21 cellular contexts compared by ENCODE assay signal in genomic region chr2:151657667-151658076, GRCh38.
DNase-seq lines count a peak whose midpoint lies in the region; ATAC-seq and TF ChIP-seq lines count a peak whose summit lies in the region.
"Had no signal": no experiment of that assay in that cellular context is flagged by ENCODE, and none has a peak within 500 bp of the region (broad histone marks: within the 10 kb centered on the region; RNA-seq: fewer than 3 reads in every experiment).

No MANE protein-coding gene starts in this region.

- no peak for TF ChIP-seq CTCF in fibroblast of the aortic adventitia (IDR thresholded peaks at IDR 0.05; ENCODE audit: insufficient read depth, low read length)
- no peak for TF ChIP-seq CTCF in psoas muscle (IDR thresholded peaks at IDR 0.05)
- TF ChIP-seq CTCF in activated CD8-positive, alpha-beta T cell treated with anti-CD3 and anti-CD28 coated beads for 36 hours (IDR thresholded peaks at IDR 0.05) = no peak

- ATAC-seq in psoas muscle = peak; percentile 21 to 35 (median 24)
- ATAC-seq in GM19328 (IDR thresholded peaks at IDR 0.05; ENCODE audit: unreplicated experiment) = no peak
- no peak for ATAC-seq in HG03378 (IDR thresholded peaks at IDR 0.05; ENCODE audit: unreplicated experiment)
- no peak for ATAC-seq in activated CD8-positive, alpha-beta T cell treated with anti-CD3 and anti-CD28 coated beads for 36 hours
- ATAC-seq: CD8-positive, alpha-beta T cell; GM12878; PC-3 had no signal

- H3K36me3 Mint-ChIP-seq in activated CD8-positive, alpha-beta T cell treated with anti-CD3 and anti-CD28 coated beads for 36 hours (ENCODE audit: low read depth) = no peaks in the 10 kb centered on the region
- H3K36me3 Mint-ChIP-seq: CD8-positive, alpha-beta T cell had no signal

- no peaks in the 10 kb centered on the region for H3K9me3 ChIP-seq in psoas muscle
- H3K9me3 ChIP-seq: BLaER1 treated with 17β-estradiol and CSF1 and Interleukin-3, amounts not matched to agents 10 nM and 100 nM had no signal

- no peak overlapping the region for H3K4me3 Mint-ChIP-seq in activated CD8-positive, alpha-beta T cell treated with anti-CD3 and anti-CD28 coated beads for 36 hours
- H3K4me3 Mint-ChIP-seq: CD8-positive, alpha-beta T cell had no signal

- CTCF ChIA-PET in activated CD8-positive, alpha-beta T cell treated with anti-CD3 and anti-CD28 coated beads for 36 hours (lab: Charles Lee) = no interaction called here

- H3K27me3 ChIP-seq in psoas muscle (ENCODE audit: insufficient read depth in 3 of 3, low read length in 2 of 3) = no peaks in the 10 kb centered on the region
- H3K27me3 ChIP-seq: BLaER1 treated with 17β-estradiol and CSF1 and Interleukin-3, amounts not matched to agents 10 nM and 100 nM had no signal

- H3K9me3 Mint-ChIP-seq in activated CD8-positive, alpha-beta T cell treated with anti-CD3 and anti-CD28 coated beads for 36 hours = no peaks in the 10 kb centered on the region
- H3K9me3 Mint-ChIP-seq: CD8-positive, alpha-beta T cell had no signal

- no peak overlapping the region for H3K27ac Mint-ChIP-seq in activated CD8-positive, alpha-beta T cell treated with anti-CD3 and anti-CD28 coated beads for 36 hours
- H3K27ac Mint-ChIP-seq: CD8-positive, alpha-beta T cell had no signal

- H3K4me1 Mint-ChIP-seq in activated CD8-positive, alpha-beta T cell treated with anti-CD3 and anti-CD28 coated beads for 36 hours (ENCODE audit: low read depth) = no peaks in the 10 kb centered on the region

- DNase-seq in HT1080 (ENCODE audit: low read depth) = peak; percentile 33
- peak; percentile 69 for DNase-seq in astrocyte of the hippocampus (ENCODE audit: low read depth, low spot score)
- peak; percentile 24 for DNase-seq in fibroblast of the aortic adventitia (ENCODE audit: low read depth)
- no peak for DNase-seq in psoas muscle
- no peak for DNase-seq in activated CD8-positive, alpha-beta T cell treated with anti-CD3 and anti-CD28 coated beads for 36 hours
- no peak for DNase-seq in NCI-H2227 treated with DMSO at 0.1 percent for 48 hours (lab: John Stamatoyannopoulos, UW)
- DNase-seq: 8988T; CD8-positive, alpha-beta T cell; DND-41; KBM-7; NCI-H1092; NCI-H1436 treated with DMSO at 0.1 percent for 48 hours; NCI-H2029; NCI-H524 treated with DMSO at 0.1 percent for 48 hours; NCI-H82; PC-3; Right ventricle myocardium superior had no signal

- H3K4me3 ChIP-seq in fibroblast of the aortic adventitia (ENCODE audit: low read depth, low read length) (no peak overlapping the region), psoas muscle (no peak overlapping the region)
- H3K4me3 ChIP-seq: BLaER1 treated with 17β-estradiol and CSF1 and Interleukin-3, amounts not matched to agents 10 nM and 100 nM; GM12878 had no signal

- H3K27ac ChIP-seq in psoas muscle = peak overlapping the region; percentile 67
- H3K27ac ChIP-seq: BLaER1 treated with 17β-estradiol and CSF1 and Interleukin-3, amounts not matched to agents 10 nM and 100 nM had no signal

- intact Hi-C loops in psoas muscle (cut with DNase I) = no loop called here
- intact Hi-C loops in activated CD8-positive, alpha-beta T cell treated with anti-CD3 and anti-CD28 coated beads for 36 hours (cut with micrococcal nuclease) = no loop called here

- H3K27me3 Mint-ChIP-seq in activated CD8-positive, alpha-beta T cell treated with anti-CD3 and anti-CD28 coated beads for 36 hours = no peaks in the 10 kb centered on the region

- 48 to 75% (median 48%) methylated on average over 2 of the region's 2 CpGs for WGBS in psoas muscle, 3 donors

- H3K4me1 ChIP-seq in psoas muscle = peaks cover 71% of the 10 kb centered on the region
- H3K4me1 ChIP-seq: BLaER1 treated with 17β-estradiol and CSF1 and Interleukin-3, amounts not matched to agents 10 nM and 100 nM had no signal

- POLR2A ChIA-PET in activated CD8-positive, alpha-beta T cell treated with anti-CD3 and anti-CD28 coated beads for 36 hours (lab: Charles Lee) = no interaction called here

- H3K36me3 ChIP-seq in psoas muscle (ENCODE audit: insufficient read depth in 1 of 2, low read depth in 1 of 2) = peaks cover 0 to 100% of the 10 kb centered on the region in 2 donors
- H3K36me3 ChIP-seq: BLaER1 treated with 17β-estradiol and CSF1 and Interleukin-3, amounts not matched to agents 10 nM and 100 nM had no signal

Comparison
In these comparisons a context has a peak if more than half of its experiments do, and no peak if none do; other contexts are left out.
1. DNase-seq: peak in HT1080 (single experiment), astrocyte of the hippocampus (single experiment) and fibroblast of the aortic adventitia (single experiment); none in psoas muscle (0 of 2), activated CD8-positive, alpha-beta T cell treated with anti-CD3 and anti-CD28 coated beads for 36 hours (single experiment) and NCI-H2227 treated with DMSO at 0.1 percent for 48 hours (single experiment).
2. ATAC-seq: peak in psoas muscle (4 of 4); none in GM19328 (single experiment), HG03378 (single experiment) and activated CD8-positive, alpha-beta T cell treated with anti-CD3 and anti-CD28 coated beads for 36 hours (single experiment).